3 cellular contexts compared by ENCODE assay signal in the genomic region with DNA sequence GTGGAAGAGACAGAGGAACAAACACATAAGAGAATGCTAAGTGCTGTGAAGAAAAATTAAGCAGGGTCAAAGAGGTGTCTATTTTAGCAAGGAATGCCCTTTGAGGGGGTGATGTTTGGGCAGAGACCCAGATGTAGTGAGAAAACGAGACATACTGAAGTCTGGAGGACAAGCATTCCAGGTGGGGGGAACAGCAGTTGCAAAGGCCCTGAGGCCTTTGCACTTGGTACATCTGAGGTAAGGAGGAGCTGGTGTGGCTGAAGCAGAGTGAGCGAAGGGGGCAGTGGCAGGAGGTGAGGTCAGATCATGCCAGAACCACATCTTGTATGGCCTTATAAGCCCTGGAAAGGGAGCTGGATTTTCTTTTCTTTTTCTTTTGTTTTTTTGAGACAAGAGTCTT.
A peak's percentile ranks its signal among the peaks of the same experiment; 100 is the strongest.
TF ChIP-seq lines count a peak whose summit lies in the region.

No MANE protein-coding gene starts in this region.

TF ChIP-seq in HepG2, 621 proteins besides CTCF, POLR2A, EP300 and RAD21:
- TF ChIP-seq PHF8 (CRISPR knock-in tag; IDR thresholded peaks at IDR 0.05) (no peak), ZHX1 (CRISPR knock-in tag; IDR thresholded peaks at IDR 0.05; ENCODE audit: low read depth) (no peak), POGZ (CRISPR knock-in tag; IDR thresholded peaks at IDR 0.05) (no peak), MXI1 (IDR thresholded peaks at IDR 0.05; ENCODE audit: borderline replicate concordance, low read depth, low read length) (no peak), ZNF383 (CRISPR knock-in tag; IDR thresholded peaks at IDR 0.05; ENCODE audit: borderline replicate concordance) (no peak), STAG1 (CRISPR knock-in tag; IDR thresholded peaks at IDR 0.05) (no peak), FOSL1 (CRISPR knock-in tag; IDR thresholded peaks at IDR 0.05; ENCODE audit: borderline replicate concordance) (no peak), NAIF1 (CRISPR knock-in tag; IDR thresholded peaks at IDR 0.05; ENCODE audit: borderline replicate concordance) (no peak), ZNF546 (CRISPR knock-in tag; conservative IDR thresholded peaks at IDR 0.05) (no peak), ZFAT (CRISPR knock-in tag; conservative IDR thresholded peaks at IDR 0.05) (no peak), KDM1A (CRISPR knock-in tag; IDR thresholded peaks at IDR 0.05) (peak; percentile 64; the same call in 1 of the 2 replicates), DNMT1 (CRISPR knock-in tag; IDR thresholded peaks at IDR 0.05) (no peak), FOXO1 (CRISPR knock-in tag; IDR thresholded peaks at IDR 0.05) (no peak), ZMYM3 (CRISPR knock-in tag; IDR thresholded peaks at IDR 0.05) (peak; percentile 57; the same call in 1 of the 2 replicates), ZFP90 (CRISPR knock-in tag; IDR thresholded peaks at IDR 0.05; ENCODE audit: borderline replicate concordance) (no peak), TARDBP (CRISPR knock-in tag; IDR thresholded peaks at IDR 0.05) (no peak)

TF ChIP-seq in IMR-90, 13 proteins besides CTCF, POLR2A, EP300 and RAD21:
- TF ChIP-seq ELK1 (IDR thresholded peaks at IDR 0.05; ENCODE audit: borderline replicate concordance, low read depth, low read length), result no peak
- TF ChIP-seq SMC3 (IDR thresholded peaks at IDR 0.05; ENCODE audit: low read depth, low read length), result no peak
- TF ChIP-seq NFE2L2 (IDR thresholded peaks at IDR 0.05; ENCODE audit: low read depth, low read length), result no peak
- no peak for TF ChIP-seq RFX5 (IDR thresholded peaks at IDR 0.05; ENCODE audit: low read depth, low read length)
- TF ChIP-seq FOS (IDR thresholded peaks at IDR 0.05; ENCODE audit: low read depth, low read length), result no peak
- TF ChIP-seq BHLHE40 (IDR thresholded peaks at IDR 0.05; ENCODE audit: low read depth, low read length), result no peak
- no peak for TF ChIP-seq RCOR1 (IDR thresholded peaks at IDR 0.05; ENCODE audit: insufficient replicate concordance, low read length)
- no peak for TF ChIP-seq MAZ (IDR thresholded peaks at IDR 0.05; ENCODE audit: borderline replicate concordance, low read depth, low read length)
- TF ChIP-seq MAFK (IDR thresholded peaks at IDR 0.05; ENCODE audit: low read depth, low read length), result no peak
- no peak for TF ChIP-seq MXI1 (IDR thresholded peaks at IDR 0.05; ENCODE audit: borderline replicate concordance, low read depth, low read length)
- no peak for TF ChIP-seq CEBPB (IDR thresholded peaks at IDR 0.05; ENCODE audit: low read depth, low read length)
- no peak for TF ChIP-seq USF2 (IDR thresholded peaks at IDR 0.05; ENCODE audit: low read depth, low read length)
- no peak for TF ChIP-seq CHD1 (IDR thresholded peaks at IDR 0.05; ENCODE audit: low read depth, low read length)

TF ChIP-seq in K562, 482 proteins besides CTCF, POLR2A, EP300 and RAD21:
- TF ChIP-seq ZNF785 (CRISPR knock-in tag; IDR thresholded peaks at IDR 0.05), result no peak
- peak; percentile 46 for TF ChIP-seq ZNF121 (CRISPR knock-in tag; conservative IDR thresholded peaks at IDR 0.05)
